In the genomic region with DNA sequence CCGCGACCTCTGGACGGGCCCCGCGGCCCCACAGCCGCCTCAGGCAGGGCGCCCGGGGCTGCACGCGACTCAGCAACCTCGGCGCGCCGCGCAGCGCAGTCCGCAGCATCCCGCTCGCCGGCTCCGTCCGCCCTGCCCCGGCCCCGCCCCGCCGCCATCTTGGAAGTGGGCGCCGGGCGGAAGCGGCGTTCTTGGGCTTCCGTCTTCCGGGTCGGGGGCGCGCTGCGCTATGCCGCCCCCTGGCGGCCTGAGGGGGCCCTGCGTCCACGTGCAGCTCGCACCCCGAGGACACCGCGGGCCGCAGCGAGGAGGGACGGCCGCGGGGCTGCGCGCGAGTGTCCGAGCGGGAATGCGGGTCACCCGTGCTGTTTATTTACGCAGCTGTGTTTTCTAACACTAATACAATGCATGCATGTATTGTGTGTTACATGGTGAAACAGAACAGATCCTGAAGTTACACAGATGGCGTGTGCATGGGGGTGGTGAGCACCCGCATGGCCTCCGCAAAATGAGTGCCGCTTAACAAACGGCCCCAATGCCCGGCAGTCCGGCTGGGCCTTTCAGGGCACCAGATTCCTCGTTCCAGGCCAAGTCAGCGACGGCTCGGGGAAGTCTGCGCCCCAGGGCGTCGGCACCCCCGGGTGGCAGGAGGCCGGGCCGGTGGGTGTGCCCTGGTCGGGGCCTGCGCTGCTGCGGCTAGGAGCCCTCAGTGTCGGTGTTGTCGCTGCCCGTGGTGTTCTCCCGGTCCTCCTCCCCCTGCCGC, we compare ENCODE assay signal across 1 cellular context.
TF ChIP-seq lines count a peak whose summit lies in the region.

Gene DNLZ, minus strand, starts transcription at position 139 of the 763 bp plus-strand sequence. Its CDS starts 30 bp downstream, at position 109.

TF ChIP-seq in GM12878, 131 proteins besides CTCF, POLR2A, EP300 and RAD21 (continued from another document and continues in another):
- TF ChIP-seq CUX1 (IDR thresholded peaks at IDR 0.05; ENCODE audit: insufficient replicate concordance, low read depth, low read length) (no peak), ZBTB4 (CRISPR knock-in tag; IDR thresholded peaks at IDR 0.05) (no peak), SRF (IDR thresholded peaks at IDR 0.05; ENCODE audit: low read depth in 2 of 2, low read length in 2 of 2) (peak; percentile 87), BACH1 (IDR thresholded peaks at IDR 0.05; ENCODE audit: borderline replicate concordance) (peak; percentile 74; the same call in 1 of the 2 replicates), MTA2 (IDR thresholded peaks at IDR 0.05; ENCODE audit: low read depth) (no peak), SREBF2 (IDR thresholded peaks at IDR 0.05; ENCODE audit: low read length) (no peak), CBFB (IDR thresholded peaks at IDR 0.05; ENCODE audit: low read depth) (no peak), E2F4 (IDR thresholded peaks at IDR 0.05; ENCODE audit: low read depth, low read length) (no peak), KLF5 (IDR thresholded peaks at IDR 0.05; ENCODE audit: partially characterized antibody) (no peak), ESRRA (IDR thresholded peaks at IDR 0.05; ENCODE audit: low read length) (no peak), CREB1 (IDR thresholded peaks at IDR 0.05; ENCODE audit: low read depth) (peak; percentile 67), RAD51 (IDR thresholded peaks at IDR 0.05) (no peak), JUND (IDR thresholded peaks at IDR 0.05; ENCODE audit: low read depth, low read length) (no peak), MTA3 (IDR thresholded peaks at IDR 0.05; ENCODE audit: borderline replicate concordance, low read length) (no peak), NR2C2 (IDR thresholded peaks at IDR 0.05; ENCODE audit: borderline replicate concordance, control insufficient read depth, insufficient read length, low read depth) (no peak), IKZF2 (IDR thresholded peaks at IDR 0.05) (no peak), STAT1 (conservative IDR thresholded peaks at IDR 0.05) (no peak), RFX5 (IDR thresholded peaks at IDR 0.05; ENCODE audit: low read depth, low read length) (no peak), RELA (IDR thresholded peaks at IDR 0.05; ENCODE audit: borderline replicate concordance, partially characterized antibody) (peak; percentile 7), SUZ12 (IDR thresholded peaks at IDR 0.05; ENCODE audit: unreplicated experiment) (no peak), NBN (IDR thresholded peaks at IDR 0.05) (no peak), PML (IDR thresholded peaks at IDR 0.05; ENCODE audit: low read length) (no peak), ATF2 (IDR thresholded peaks at IDR 0.05; ENCODE audit: low read length) (no peak), CEBPZ (IDR thresholded peaks at IDR 0.05; ENCODE audit: low read depth, low read length) (no peak), NFYA (IDR thresholded peaks at IDR 0.05; ENCODE audit: borderline replicate concordance, low read depth, low read length) (no peak), BRCA1 (IDR thresholded peaks at IDR 0.05; ENCODE audit: low read depth, low read length) (no peak), BCL11A (IDR thresholded peaks at IDR 0.05; ENCODE audit: low read depth, low read length) (no peak), ETV6 (conservative IDR thresholded peaks at IDR 0.05 in 1 of 2, IDR thresholded peaks at IDR 0.05 in 1 of 2; ENCODE audit: borderline replicate concordance in 1 of 2, low read depth in 1 of 2) (peak in 1 of 2 experiments; percentile 86; a peak in 2 of 4 replicates), SUPT20H (IDR thresholded peaks at IDR 0.05; ENCODE audit: borderline replicate concordance, control insufficient read depth, low read depth, low read length) (no peak), TBL1XR1 (IDR thresholded peaks at IDR 0.05; ENCODE audit: low read depth, low read length) (peak; percentile 46; the same call in 1 of the 2 replicates), SREBF1 (IDR thresholded peaks at IDR 0.05; ENCODE audit: low read length) (no peak), MXI1 (IDR thresholded peaks at IDR 0.05; ENCODE audit: low read depth, low read length) (peak; percentile 63), LARP7 (IDR thresholded peaks at IDR 0.05) (peak; percentile 99), JUNB (IDR thresholded peaks at IDR 0.05) (no peak), HDAC6 (IDR thresholded peaks at IDR 0.05; ENCODE audit: unreplicated experiment) (no peak), ATF3 (IDR thresholded peaks at IDR 0.05; ENCODE audit: borderline replicate concordance, extremely low read depth, low read depth, low read length) (peak; percentile 19; the same call in 1 of the 2 replicates), RCOR1 (conservative IDR thresholded peaks at IDR 0.05; ENCODE audit: low read depth, low read length) (no peak), SMAD1 (IDR thresholded peaks at IDR 0.05; ENCODE audit: low read depth, partially characterized antibody) (no peak), NFIC (IDR thresholded peaks at IDR 0.05; ENCODE audit: low read depth, low read length) (no peak)
- TF ChIP-seq, protein P1, sequence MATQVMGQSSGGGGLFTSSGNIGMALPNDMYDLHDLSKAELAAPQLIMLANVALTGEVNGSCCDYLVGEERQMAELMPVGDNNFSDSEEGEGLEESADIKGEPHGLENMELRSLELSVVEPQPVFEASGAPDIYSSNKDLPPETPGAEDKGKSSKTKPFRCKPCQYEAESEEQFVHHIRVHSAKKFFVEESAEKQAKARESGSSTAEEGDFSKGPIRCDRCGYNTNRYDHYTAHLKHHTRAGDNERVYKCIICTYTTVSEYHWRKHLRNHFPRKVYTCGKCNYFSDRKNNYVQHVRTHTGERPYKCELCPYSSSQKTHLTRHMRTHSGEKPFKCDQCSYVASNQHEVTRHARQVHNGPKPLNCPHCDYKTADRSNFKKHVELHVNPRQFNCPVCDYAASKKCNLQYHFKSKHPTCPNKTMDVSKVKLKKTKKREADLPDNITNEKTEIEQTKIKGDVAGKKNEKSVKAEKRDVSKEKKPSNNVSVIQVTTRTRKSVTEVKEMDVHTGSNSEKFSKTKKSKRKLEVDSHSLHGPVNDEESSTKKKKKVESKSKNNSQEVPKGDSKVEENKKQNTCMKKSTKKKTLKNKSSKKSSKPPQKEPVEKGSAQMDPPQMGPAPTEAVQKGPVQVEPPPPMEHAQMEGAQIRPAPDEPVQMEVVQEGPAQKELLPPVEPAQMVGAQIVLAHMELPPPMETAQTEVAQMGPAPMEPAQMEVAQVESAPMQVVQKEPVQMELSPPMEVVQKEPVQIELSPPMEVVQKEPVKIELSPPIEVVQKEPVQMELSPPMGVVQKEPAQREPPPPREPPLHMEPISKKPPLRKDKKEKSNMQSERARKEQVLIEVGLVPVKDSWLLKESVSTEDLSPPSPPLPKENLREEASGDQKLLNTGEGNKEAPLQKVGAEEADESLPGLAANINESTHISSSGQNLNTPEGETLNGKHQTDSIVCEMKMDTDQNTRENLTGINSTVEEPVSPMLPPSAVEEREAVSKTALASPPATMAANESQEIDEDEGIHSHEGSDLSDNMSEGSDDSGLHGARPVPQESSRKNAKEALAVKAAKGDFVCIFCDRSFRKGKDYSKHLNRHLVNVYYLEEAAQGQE (IDR thresholded peaks at IDR 0.05; ENCODE audit: low read depth, low read length): no peak
- TF ChIP-seq, protein P2, sequence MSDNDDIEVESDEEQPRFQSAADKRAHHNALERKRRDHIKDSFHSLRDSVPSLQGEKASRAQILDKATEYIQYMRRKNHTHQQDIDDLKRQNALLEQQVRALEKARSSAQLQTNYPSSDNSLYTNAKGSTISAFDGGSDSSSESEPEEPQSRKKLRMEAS (IDR thresholded peaks at IDR 0.05; ENCODE audit: low read depth, low read length): peak; percentile 100
